Comparison of ENCODE assay signal across 1 cellular context in the genomic region with DNA sequence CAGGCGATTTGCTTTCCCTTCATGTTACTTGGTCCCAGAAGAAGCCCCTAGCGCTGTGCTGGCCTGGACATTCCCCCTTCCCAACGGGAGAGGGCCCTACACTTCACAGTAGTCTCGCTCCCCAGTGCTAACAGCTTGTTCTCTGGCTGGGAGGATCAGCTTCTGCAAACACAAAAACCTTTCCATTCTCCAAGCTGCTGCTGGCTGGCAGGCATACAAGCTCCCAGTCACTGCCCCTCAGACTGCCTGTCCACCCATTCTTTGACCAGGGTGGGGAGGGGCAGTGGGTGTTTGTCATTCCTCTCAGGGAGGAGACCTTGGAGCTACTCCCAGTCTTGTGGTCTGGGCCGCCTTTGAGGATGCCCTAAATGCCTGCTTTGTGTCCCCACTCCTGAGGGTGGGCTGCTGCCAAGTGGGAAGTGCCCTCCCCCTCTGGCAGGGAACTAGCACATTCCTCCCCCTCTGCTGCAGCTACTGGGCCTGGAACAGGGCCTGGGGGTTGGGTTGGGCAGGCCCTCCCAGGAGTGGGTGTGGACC.
TF ChIP-seq lines count a peak whose summit lies in the region.

No MANE protein-coding gene starts in this region.

TF ChIP-seq in endothelial cell of umbilical vein, 7 proteins besides CTCF, POLR2A, EP300 and RAD21:
- TF ChIP-seq JUN (IDR thresholded peaks at IDR 0.05; ENCODE audit: borderline replicate concordance, insufficient read depth, insufficient read length, low read depth) (no peak), POLR2AphosphoS5 (IDR thresholded peaks at IDR 0.05; ENCODE audit: insufficient read depth, low read depth, low read length) (no peak), EZH2 (IDR thresholded peaks at IDR 0.05; ENCODE audit: borderline replicate concordance, low read depth, low read length, severe bottlenecking) (no peak), MYC (IDR thresholded peaks at IDR 0.05; ENCODE audit: low read depth, low read length) (no peak), GATA2 (IDR thresholded peaks at IDR 0.05; ENCODE audit: insufficient read depth, insufficient read length, low read depth, low read length) (no peak)
- TF ChIP-seq, protein P1, sequence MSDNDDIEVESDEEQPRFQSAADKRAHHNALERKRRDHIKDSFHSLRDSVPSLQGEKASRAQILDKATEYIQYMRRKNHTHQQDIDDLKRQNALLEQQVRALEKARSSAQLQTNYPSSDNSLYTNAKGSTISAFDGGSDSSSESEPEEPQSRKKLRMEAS (IDR thresholded peaks at IDR 0.05; ENCODE audit: insufficient read depth, insufficient read length) = no peak
